12 cellular contexts compared by ENCODE assay signal in the genomic region with DNA sequence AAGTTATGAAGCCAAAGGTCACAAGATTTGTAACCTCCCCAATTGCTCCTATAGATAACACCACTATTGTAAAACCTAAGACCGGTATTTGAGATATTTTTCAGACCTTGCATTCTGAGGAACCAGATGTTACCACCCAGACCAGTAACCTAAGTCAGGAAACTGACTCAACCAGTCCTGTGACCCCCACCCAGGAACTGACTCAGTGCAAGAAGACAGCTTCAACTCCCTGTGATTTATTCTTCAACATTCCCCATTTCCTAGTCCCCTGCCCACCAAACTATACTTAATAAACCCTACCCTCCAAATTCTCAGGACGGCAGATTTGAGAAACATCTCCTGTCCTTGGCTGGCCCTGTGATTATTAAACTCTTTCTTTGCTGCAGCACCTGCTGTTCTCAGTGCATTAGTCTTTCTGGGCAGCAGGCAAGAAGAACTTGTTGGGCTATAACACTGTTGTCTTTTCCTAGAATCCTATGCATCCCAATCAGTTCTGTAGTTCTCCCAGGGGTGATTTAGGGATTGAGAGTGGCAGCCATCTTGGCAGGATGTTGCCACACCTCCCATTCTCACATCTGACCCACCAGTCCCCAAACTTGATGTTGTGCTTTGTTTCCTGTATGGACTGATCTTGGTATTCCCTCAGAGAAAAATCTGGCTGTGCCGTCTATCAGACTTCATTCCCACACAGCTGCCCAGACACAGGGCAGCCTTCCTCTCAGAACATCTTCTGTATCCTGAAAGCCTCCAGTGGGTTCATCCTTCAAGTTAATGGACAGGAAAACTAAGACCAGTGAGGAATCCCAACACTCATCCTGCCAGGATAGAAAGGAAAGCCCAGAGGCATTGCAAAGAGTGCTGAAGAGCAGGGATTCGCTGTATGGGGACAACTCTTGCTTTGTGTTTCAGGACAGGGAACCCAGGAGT.
DNase-seq lines count a peak whose midpoint lies in the region; ATAC-seq and TF ChIP-seq lines count a peak whose summit lies in the region.
"Had no signal": no experiment of that assay in that cellular context is flagged by ENCODE, and none has a peak within 500 bp of the region (broad histone marks: within the 10 kb centered on the region; RNA-seq: fewer than 3 reads in every experiment).

No MANE protein-coding gene starts in this region.

- no peak overlapping the region for H3K27ac Mint-ChIP-seq in stimulated activated memory B cell treated with anti-CD40 and anti-IgM and Interleukin-4, amounts not matched to agents 10 μg/mL and 1 μg/mL and 100 μg/mL, for 72 hours
- H3K27ac Mint-ChIP-seq: stimulated activated naive CD8-positive, alpha-beta T cell treated with anti-CD3 and anti-CD28 coated beads, Interleukin-15, amount 100 ng/mL, for 72 hours had no signal

- no peak overlapping the region for H3K4me3 Mint-ChIP-seq in stimulated activated memory B cell treated with anti-CD40 and anti-IgM and Interleukin-4, amounts not matched to agents 10 μg/mL and 1 μg/mL and 100 μg/mL, for 72 hours
- H3K4me3 Mint-ChIP-seq: brain; stimulated activated naive CD8-positive, alpha-beta T cell treated with anti-CD3 and anti-CD28 coated beads, Interleukin-15, amount 100 ng/mL, for 72 hours had no signal

- H3K36me3 Mint-ChIP-seq in stimulated activated memory B cell treated with anti-CD40 and anti-IgM and Interleukin-4, amounts not matched to agents 10 μg/mL and 1 μg/mL and 100 μg/mL, for 72 hours, result no peaks in the 10 kb centered on the region
- H3K36me3 Mint-ChIP-seq: brain had no signal

- in situ Hi-C loops in ACHN (cut with HindIII; ENCODE audit: low pct_ligation_motif_present, low pct_unique_long_range_greater_than_20kb, low sequenced_read_pairs), result no loop called here
- in situ Hi-C loops in astrocyte of the spinal cord (cut with HindIII; ENCODE audit: low sequenced_read_pairs), result no loop called here
- in situ Hi-C loops in G401 (cut with HindIII; ENCODE audit: low sequenced_read_pairs), result no loop called here

- TF ChIP-seq CTCF in astrocyte of the spinal cord (IDR thresholded peaks at IDR 0.05; ENCODE audit: low read depth, low read length), result no peak

- H3K4me1 Mint-ChIP-seq in stimulated activated memory B cell treated with anti-CD40 and anti-IgM and Interleukin-4, amounts not matched to agents 10 μg/mL and 1 μg/mL and 100 μg/mL, for 72 hours, result no peaks in the 10 kb centered on the region

- H3K9me3 Mint-ChIP-seq in stimulated activated memory B cell treated with anti-CD40 and anti-IgM and Interleukin-4, amounts not matched to agents 10 μg/mL and 1 μg/mL and 100 μg/mL, for 72 hours, result no peaks in the 10 kb centered on the region
- H3K9me3 Mint-ChIP-seq: stimulated activated naive CD8-positive, alpha-beta T cell treated with anti-CD3 and anti-CD28 coated beads, Interleukin-15, amount 100 ng/mL, for 72 hours had no signal

- DNase-seq in ACHN, result peak; percentile 44
- DNase-seq in HS-27A (ENCODE audit: low read depth), result peak; percentile 84
- DNase-seq in astrocyte of the spinal cord (ENCODE audit: low read depth, low spot score), result peak; percentile 63
- DNase-seq in kidney glomerular epithelial cell (lab: John Stamatoyannopoulos, UW), result peak; percentile 9
- DNase-seq in G401 (ENCODE audit: low spot score), result no peak
- no peak for DNase-seq in NCI-H524 treated with DMSO at 0.1 percent for 48 hours (lab: John Stamatoyannopoulos, UW)
- no peak for DNase-seq in HT-29 (ENCODE audit: low spot score)
- DNase-seq: NCI-H2171 treated with DMSO at 0.1 percent for 48 hours; stimulated activated naive CD8-positive, alpha-beta T cell treated with anti-CD3 and anti-CD28 coated beads, Interleukin-15, amount 100 ng/mL, for 72 hours had no signal

- H3K27me3 Mint-ChIP-seq in stimulated activated memory B cell treated with anti-CD40 and anti-IgM and Interleukin-4, amounts not matched to agents 10 μg/mL and 1 μg/mL and 100 μg/mL, for 72 hours, result peaks cover 59% of the 10 kb centered on the region

- no peak overlapping the region for H3K4me3 ChIP-seq in astrocyte of the spinal cord (ENCODE audit: low read depth, low read length)
- H3K4me3 ChIP-seq: BLaER1 had no signal

- ATAC-seq in stimulated activated memory B cell treated with anti-CD40 and anti-IgM and Interleukin-4, amounts not matched to agents 10 μg/mL and 1 μg/mL and 100 μg/mL, for 72 hours, result no peak
- ATAC-seq: stimulated activated naive CD8-positive, alpha-beta T cell treated with anti-CD3 and anti-CD28 coated beads, Interleukin-15, amount 100 ng/mL, for 72 hours had no signal

Comparison
In these comparisons a context has a peak if more than half of its experiments do, and no peak if none do; other contexts are left out.
1. DNase-seq: peak in ACHN (single experiment), HS-27A (single experiment), astrocyte of the spinal cord (single experiment) and kidney glomerular epithelial cell (single experiment); none in G401 (single experiment), NCI-H524 treated with DMSO at 0.1 percent for 48 hours (single experiment) and HT-29 (single experiment).